In genomic region chr13:98576963-98577822, GRCh38 we compare ENCODE assay signal across 8 cellular contexts. TPM values are rescaled to one million over a fixed set of nuclear protein-coding genes. Genes with fewer than 3 reads are reported as not detected.
A peak's percentile ranks its signal among the peaks of the same experiment; 100 is the strongest.
DNase-seq lines count a peak whose midpoint lies in the region; ATAC-seq and TF ChIP-seq lines count a peak whose summit lies in the region.

TSS of gene STK24 (minus strand) at chr13:98577107. CDS start at chr13:98576786, 321 bp downstream.

- peak within 1 kb of the TSS; percentile 96 to 98 for H3K9ac ChIP-seq in colonic mucosa (ENCODE audit: low read depth in 2 of 2, low read length in 2 of 2)

- no peaks in the 10 kb centered on the region for H3K36me3 ChIP-seq in colonic mucosa

- H3K4me1 ChIP-seq in colonic mucosa: peaks cover 12% of the 10 kb centered on the region

- H3K4me3 ChIP-seq in colonic mucosa: peak within 1 kb of the TSS; percentile 86

- H3K9me3 ChIP-seq in colonic mucosa: no peaks in the 10 kb centered on the region

- H3K27me3 ChIP-seq in colonic mucosa (no peaks in the 10 kb centered on the region), layer of hippocampus (ENCODE audit: control insufficient read depth, insufficient read depth, low read length) (no peaks in the 10 kb centered on the region)

- intact Hi-C loops in colonic mucosa (cut with DNase I): loop anchor here (10.0 kb wide), 1 partner anchor 72 kb away; no protein-coding TSS in a partner anchor

- peak within 1 kb of the TSS; percentile 94 for H3K27ac ChIP-seq in colonic mucosa
- H3K27ac ChIP-seq in layer of hippocampus (ENCODE audit: low read depth, low read length): peak within 1 kb of the TSS; percentile 91

- peak; percentile 24 for DNase-seq in SIG-M5 treated with dmso at 0.1 percent for 504 hours (lab: John Stamatoyannopoulos, UW; ENCODE audit: unreplicated experiment)
- no peak for DNase-seq in SIG-M5 (lab: John Stamatoyannopoulos, UW)
- DNase-seq in NCI-H146 treated with DMSO at 0.1 percent for 48 hours (lab: John Stamatoyannopoulos, UW; ENCODE audit: unreplicated experiment): peak; percentile 32
- peak; percentile 78 for DNase-seq in activated CD4-positive, CD25-positive, alpha-beta regulatory T cell treated with anti-CD3 and anti-CD28 coated beads, Interleukin-2, amount 50 U/mL, for 72 hours
- peak; percentile 72 for DNase-seq in colonic mucosa
- peak; percentile 42 for DNase-seq in stimulated activated CD4-positive, alpha-beta T cell treated with anti-CD3 and anti-CD28 coated beads, Interleukin-1b, Interleukin-23, amount 100 ng/mL, for 48 hours

- peak; percentile 71 for ATAC-seq in HG02610 (IDR thresholded peaks at IDR 0.05; ENCODE audit: unreplicated experiment)

- no peak for TF ChIP-seq CTCF in colonic mucosa (IDR thresholded peaks at IDR 0.05)

RNA-seq across cellular contexts. Expression of gene STK24, which starts in this region (rescaled TPM):
- total RNA-seq in colonic mucosa: 100 to 1,000 TPM; 160 to 206 TPM
